Comparison of ENCODE assay signal across 16 cellular contexts in the genomic region with DNA sequence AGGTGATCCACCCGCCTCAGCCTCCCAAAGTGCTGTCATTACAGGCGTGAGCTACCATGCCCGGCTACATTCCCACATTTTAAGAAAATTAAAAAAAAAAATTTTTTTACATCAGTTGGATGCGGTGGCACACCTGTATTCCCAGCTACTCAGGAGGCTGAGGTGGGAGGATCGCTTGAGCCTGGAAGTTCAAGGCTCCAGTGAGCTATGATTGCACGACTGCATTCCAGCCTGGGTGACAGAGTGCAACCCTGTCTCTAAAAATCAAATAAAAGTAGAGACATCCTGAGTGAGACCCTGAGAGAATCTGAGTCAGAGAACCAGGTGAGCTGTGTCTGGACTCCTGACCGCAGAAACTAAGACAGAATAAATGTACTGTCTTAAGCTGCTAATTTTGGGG. TPM values are rescaled to one million over a fixed set of nuclear protein-coding genes. Genes with fewer than 3 reads are reported as not detected.
"Had no signal": no experiment of that assay in that cellular context is flagged by ENCODE, and none has a peak within 500 bp of the region (broad histone marks: within the 10 kb centered on the region; RNA-seq: fewer than 3 reads in every experiment).

No MANE protein-coding gene starts in this region.

- H3K4me3 Mint-ChIP-seq: activated naive CD8-positive, alpha-beta T cell treated with anti-CD3 and anti-CD28 coated beads, Interleukin-2, amount 50 U/mL, for 24 hours; mesothelial cell of epicardium; nephron progenitor cell; stimulated activated naive CD8-positive, alpha-beta T cell treated with anti-CD3 and anti-CD28 coated beads, Interleukin-15, Interleukin-2, amounts not matched to agents 100 ng/mL and 50 ng/mL, for 24 hours had no signal

- H3K9me3 Mint-ChIP-seq: activated naive CD8-positive, alpha-beta T cell treated with anti-CD3 and anti-CD28 coated beads, Interleukin-2, amount 50 U/mL, for 24 hours; activated T-helper 17 cell treated with anti-CD3 and anti-CD28 coated beads, Interleukin-2, amount 50 U/mL, for 72 hours; mesothelial cell of epicardium; nephron progenitor cell; stimulated activated naive CD8-positive, alpha-beta T cell treated with anti-CD3 and anti-CD28 coated beads, Interleukin-15, Interleukin-2, amounts not matched to agents 100 ng/mL and 50 ng/mL, for 24 hours had no signal

- H3K4me1 ChIP-seq: gastroesophageal sphincter, pancreas, psoas muscle had no signal

- DNase-seq: cerebellar nuclear complex, mammary epithelial cell had no signal

- H3K27me3 ChIP-seq: gastroesophageal sphincter, pancreas, right atrium auricular region, thyroid gland had no signal

- H3K27ac Mint-ChIP-seq: mesothelial cell of epicardium, nephron progenitor cell had no signal

- FAIRE-seq: islet of Langerhans, pancreas had no signal

- H3K27me3 Mint-ChIP-seq: activated naive CD8-positive, alpha-beta T cell treated with anti-CD3 and anti-CD28 coated beads, Interleukin-2, amount 50 U/mL, for 24 hours; activated T-helper 17 cell treated with anti-CD3 and anti-CD28 coated beads, Interleukin-2, amount 50 U/mL, for 72 hours; stimulated activated naive CD8-positive, alpha-beta T cell treated with anti-CD3 and anti-CD28 coated beads, Interleukin-15, Interleukin-2, amounts not matched to agents 100 ng/mL and 50 ng/mL, for 24 hours had no signal

- H3K27ac ChIP-seq: coronary artery, epithelial cell of prostate, gastroesophageal sphincter, pancreas, psoas muscle, right atrium auricular region, thyroid gland had no signal

- H3K9me3 ChIP-seq: gastroesophageal sphincter, pancreas, psoas muscle, right atrium auricular region, thyroid gland had no signal

- H3K4me3 ChIP-seq: coronary artery, gastroesophageal sphincter, pancreas, psoas muscle, right atrium auricular region, thyroid gland had no signal

- H3K36me3 ChIP-seq: gastroesophageal sphincter, pancreas, right atrium auricular region, thyroid gland had no signal

- H3K36me3 Mint-ChIP-seq: mesothelial cell of epicardium had no signal

RNA-seq across cellular contexts. Expression of a gene that starts 49.2 kb away (rescaled TPM):
- total RNA-seq: left ventricle myocardium superior had no signal
